ENCODE assay signal across 8 cellular contexts in the genomic region with DNA sequence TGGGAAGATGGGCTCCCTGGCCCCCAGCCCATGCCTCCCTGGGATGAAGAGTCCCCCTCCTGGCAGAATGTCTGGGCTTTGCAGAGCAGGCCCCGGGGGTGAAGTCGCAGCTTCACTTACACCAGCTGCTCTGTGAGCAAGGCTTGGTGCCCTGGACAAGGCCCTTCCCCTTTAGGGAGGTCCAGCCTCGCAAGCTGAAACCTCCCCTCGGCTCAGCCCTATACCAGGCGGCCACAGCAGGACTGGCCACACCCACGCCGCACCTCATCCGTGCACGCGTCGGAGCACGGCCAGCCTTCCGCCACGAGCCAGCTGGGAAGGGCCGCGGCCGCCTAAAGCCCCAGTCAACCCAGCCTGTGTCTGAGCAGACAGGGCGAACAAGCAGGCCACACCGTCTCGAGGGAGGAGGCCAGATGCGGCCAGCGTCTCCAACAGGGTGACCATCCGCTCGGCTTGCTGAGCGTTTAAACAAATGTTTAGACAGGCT.
DNase-seq lines count a peak whose midpoint lies in the region; ATAC-seq and TF ChIP-seq lines count a peak whose summit lies in the region.

No MANE protein-coding gene starts in this region.

- H3K36me3 ChIP-seq in lower lobe of right lung (peaks cover 43% of the 10 kb centered on the region), Karpas-422 (ENCODE audit: insufficient read depth, low read length) (no peaks in the 10 kb centered on the region)

- H3K4me2 ChIP-seq in Karpas-422 (ENCODE audit: low read depth, low read length, poor library complexity, severe bottlenecking), result no peak overlapping the region

- no peaks in the 10 kb centered on the region for H3K79me2 ChIP-seq in Karpas-422 (ENCODE audit: low read length)

- H3K9ac ChIP-seq in Karpas-422 (ENCODE audit: low read length), result no peak overlapping the region

- intact Hi-C loops in dendritic cell treated with granulocyte-macrophage colony-stimulating factor and Interleukin-4, amounts not matched to agents 40 ng/mL and 50 ng/mL, for 4 days (cut with micrococcal nuclease), result no loop called here
- intact Hi-C loops in lower lobe of right lung (cut with DNase I), result no loop called here

- no peaks in the 10 kb centered on the region for H4K20me1 ChIP-seq in Karpas-422 (ENCODE audit: insufficient read depth, low read depth, low read length)

- ATAC-seq in lower lobe of right lung, result peak; percentile 68 to 78
- no peak for ATAC-seq in HG03097 (IDR thresholded peaks at IDR 0.05; ENCODE audit: low FRiP score, unreplicated experiment)

- no peak overlapping the region for H3K27ac Mint-ChIP-seq in dendritic cell treated with granulocyte-macrophage colony-stimulating factor and Interleukin-4, amounts not matched to agents 40 ng/mL and 50 ng/mL, for 4 days

- H3K4me3 ChIP-seq in lower lobe of right lung, result no peak overlapping the region
- no peak overlapping the region for H3K4me3 ChIP-seq in Karpas-422 (ENCODE audit: low read length)

- H3K27ac ChIP-seq in lower lobe of right lung (no peak overlapping the region), Karpas-422 (ENCODE audit: low read length) (no peak overlapping the region)

- peaks cover 10% of the 10 kb centered on the region for H3K4me1 Mint-ChIP-seq in dendritic cell treated with granulocyte-macrophage colony-stimulating factor and Interleukin-4, amounts not matched to agents 40 ng/mL and 50 ng/mL, for 4 days (ENCODE audit: low read depth)

- no peaks in the 10 kb centered on the region for H3K27me3 Mint-ChIP-seq in dendritic cell treated with granulocyte-macrophage colony-stimulating factor and Interleukin-4, amounts not matched to agents 40 ng/mL and 50 ng/mL, for 4 days

- H3K4me1 ChIP-seq in lower lobe of right lung (peaks cover 4% of the 10 kb centered on the region), Karpas-422 (ENCODE audit: low read length) (no peaks in the 10 kb centered on the region)

- DNase-seq in DMS79 (lab: John Stamatoyannopoulos, UW) (peak; percentile 89), NCI-H226 (peak; percentile 88), lower lobe of right lung (peak; percentile 83), inferior parietal cortex (ENCODE audit: extremely low spot score) (no peak), Karpas-422 (no peak)
- no peak for DNase-seq in stimulated activated CD4-positive, alpha-beta T cell treated with anti-CD3 and anti-CD28 coated beads, Interleukin-4, amount 100 ng/mL, for 24 hours

- H3K27me3 ChIP-seq in lower lobe of right lung (ENCODE audit: low read depth), result no peaks in the 10 kb centered on the region
- H3K27me3 ChIP-seq in Karpas-422 (ENCODE audit: low read length), result no peaks in the 10 kb centered on the region

- peaks cover 50% of the 10 kb centered on the region for H3K36me3 Mint-ChIP-seq in dendritic cell treated with granulocyte-macrophage colony-stimulating factor and Interleukin-4, amounts not matched to agents 40 ng/mL and 50 ng/mL, for 4 days (ENCODE audit: low read depth)

- peak overlapping the region; percentile 47 for H3K4me3 Mint-ChIP-seq in dendritic cell treated with granulocyte-macrophage colony-stimulating factor and Interleukin-4, amounts not matched to agents 40 ng/mL and 50 ng/mL, for 4 days

- TF ChIP-seq CTCF in lower lobe of right lung (IDR thresholded peaks at IDR 0.05), result no peak

- H3K9me2 ChIP-seq in Karpas-422 (replicated peaks; ENCODE audit: insufficient read depth, low read length), result no peaks in the 10 kb centered on the region

- H3K9me3 ChIP-seq in lower lobe of right lung (no peaks in the 10 kb centered on the region), Karpas-422 (ENCODE audit: low read length) (no peaks in the 10 kb centered on the region)

- no peak overlapping the region for H2AFZ ChIP-seq in Karpas-422 (ENCODE audit: low read length)

- no peaks in the 10 kb centered on the region for H3K9me3 Mint-ChIP-seq in dendritic cell treated with granulocyte-macrophage colony-stimulating factor and Interleukin-4, amounts not matched to agents 40 ng/mL and 50 ng/mL, for 4 days

Comparison
In these comparisons a context has a peak if more than half of its experiments do, and no peak if none do; other contexts are left out.
1. DNase-seq: peak in DMS79 (single experiment), NCI-H226 (single experiment) and lower lobe of right lung (single experiment); none in inferior parietal cortex (single experiment), Karpas-422 (single experiment) and stimulated activated CD4-positive, alpha-beta T cell treated with anti-CD3 and anti-CD28 coated beads, Interleukin-4, amount 100 ng/mL, for 24 hours (single experiment).